18 cellular contexts compared by ENCODE assay signal in genomic region chr7:78299088-78299487, GRCh38.
DNase-seq lines count a peak whose midpoint lies in the region; ATAC-seq and TF ChIP-seq lines count a peak whose summit lies in the region.
"Had no signal": no experiment of that assay in that cellular context is flagged by ENCODE, and none has a peak within 500 bp of the region (broad histone marks: within the 10 kb centered on the region; RNA-seq: fewer than 3 reads in every experiment).

No MANE protein-coding gene starts in this region.

- no peak overlapping the region for H3K4me2 ChIP-seq in PC-9

- POLR2A ChIA-PET in PC-9 (lab: Charles Lee; ENCODE audit: unreplicated experiment), result no interaction called here

- CTCF ChIA-PET in PC-9 (lab: Charles Lee), result interaction anchor here (0.5 kb wide), 1 partner anchor 208 kb away, joined by 4 read pairs; no protein-coding TSS in a partner anchor

- peaks cover 35% of the 10 kb centered on the region for H3K4me1 Mint-ChIP-seq in HFFc6 (ENCODE audit: low read depth)
- H3K4me1 Mint-ChIP-seq: B cell; CD4-positive, alpha-beta memory T cell; H9 had no signal

- intact Hi-C loops in PC-9 (cut with micrococcal nuclease; ENCODE audit: unreplicated experiment), result no loop called here

- peaks cover 6% of the 10 kb centered on the region for H3K4me1 ChIP-seq in adipocyte (ENCODE audit: control insufficient read depth, insufficient read depth, low read length)
- no peaks in the 10 kb centered on the region for H3K4me1 ChIP-seq in PC-9 (replicated peaks; ENCODE audit: insufficient read depth)

- H3K79me2 ChIP-seq in PC-9 (ENCODE audit: low read depth), result no peaks in the 10 kb centered on the region

- H3K4me3 ChIP-seq in AG10803 (ENCODE audit: low read length) (no peak overlapping the region), adipocyte (ENCODE audit: low read length) (no peak overlapping the region), PC-9 (no peak overlapping the region)
- H3K4me3 ChIP-seq: GM12878 had no signal

- H2AFZ ChIP-seq in PC-9, result no peak overlapping the region

- H3K36me3 Mint-ChIP-seq in HFFc6 (ENCODE audit: low read depth), result no peaks in the 10 kb centered on the region; the same call in 1 of the 2 replicates
- H3K36me3 Mint-ChIP-seq: CD4-positive, alpha-beta memory T cell had no signal

- H3K9me2 ChIP-seq in PC-9 (ENCODE audit: insufficient read depth), result no peaks in the 10 kb centered on the region

- peak overlapping the region; percentile 79 for H3K27ac Mint-ChIP-seq in HFFc6
- H3K27ac Mint-ChIP-seq: B cell; CD4-positive, alpha-beta memory T cell; H9 had no signal

- H3K27ac ChIP-seq in PC-9, result no peak overlapping the region
- H3K27ac ChIP-seq: C4-2B had no signal

- no TSS peak for BruUV-seq in PC-9 (replicated peaks; lab: Mats Ljungman, UMichigan)

- ATAC-seq in GM21717 (IDR thresholded peaks at IDR 0.05; ENCODE audit: unreplicated experiment), result no peak
- ATAC-seq: GM12878 had no signal

- no peaks in the 10 kb centered on the region for H3F3A ChIP-seq in PC-9 (ENCODE audit: insufficient read depth, low read depth)

- H3K4me3 Mint-ChIP-seq in HFFc6, result no peak overlapping the region
- H3K4me3 Mint-ChIP-seq: B cell; CD4-positive, alpha-beta memory T cell; H9 had no signal

- no peaks in the 10 kb centered on the region for H4K20me1 ChIP-seq in PC-9 (ENCODE audit: insufficient read depth)

- H3K27me3 Mint-ChIP-seq in HFFc6 (ENCODE audit: insufficient read depth), result no peaks in the 10 kb centered on the region
- H3K27me3 Mint-ChIP-seq: B cell had no signal

- H3K9me3 Mint-ChIP-seq in HFFc6, result no peaks in the 10 kb centered on the region
- H3K9me3 Mint-ChIP-seq: H9 had no signal

- H3K9ac ChIP-seq in adipocyte (ENCODE audit: low read length), result no peak overlapping the region

- no peaks in the 10 kb centered on the region for H3K27me3 ChIP-seq in adipocyte (replicated peaks; ENCODE audit: control insufficient read depth, insufficient read depth, low read length)
- H3K27me3 ChIP-seq in PC-9 (ENCODE audit: insufficient read depth, low read depth), result no peaks in the 10 kb centered on the region

- H3K36me3 ChIP-seq in adipocyte (ENCODE audit: control insufficient read depth, insufficient read depth, low read length, severe bottlenecking) (no peaks in the 10 kb centered on the region), PC-9 (ENCODE audit: low read depth) (no peaks in the 10 kb centered on the region)

- H3K9me3 ChIP-seq in adipocyte (ENCODE audit: control insufficient read depth, low read length), result no peaks in the 10 kb centered on the region
- no peaks in the 10 kb centered on the region for H3K9me3 ChIP-seq in PC-9 (ENCODE audit: insufficient read depth, low read depth)

- TF ChIP-seq CTCF in AG10803 (conservative IDR thresholded peaks at IDR 0.05; ENCODE audit: low read length) (no peak), HFFc6 (IDR thresholded peaks at IDR 0.05) (no peak), PC-9 (conservative IDR thresholded peaks at IDR 0.05) (no peak)

- DNase-seq in AG10803 (ENCODE audit: low read depth), result peak; percentile 23
- DNase-seq in HFFc6, result peak; percentile 54
- DNase-seq in adipocyte (ENCODE audit: low read depth), result peak; percentile 46
- peak; percentile 7 for DNase-seq in hepatic stellate cell (ENCODE audit: low spot score)
- DNase-seq in PC-9, result no peak
- DNase-seq in stimulated activated naive CD4-positive, alpha-beta T cell (lab: John Stamatoyannopoulos, UW), result no peak
- DNase-seq in activated CD8-positive, alpha-beta memory T cell treated with anti-CD3 and anti-CD28 coated beads, Interleukin-2, amount 50 U/mL, for 4 hours, result no peak
- DNase-seq: 8988T; CD4-positive, alpha-beta memory T cell; COR-L47; DMS153; DND-41; GOT3; H9 had no signal

Comparison
In these comparisons a context has a peak if more than half of its experiments do, and no peak if none do; other contexts are left out.
1. DNase-seq: peak in AG10803 (single experiment), HFFc6 (single experiment), adipocyte (single experiment) and hepatic stellate cell (single experiment); none in PC-9 (0 of 2), stimulated activated naive CD4-positive, alpha-beta T cell (0 of 6) and activated CD8-positive, alpha-beta memory T cell treated with anti-CD3 and anti-CD28 coated beads, Interleukin-2, amount 50 U/mL, for 4 hours (single experiment).